ENCODE assay signal across 11 cellular contexts in the genomic region with DNA sequence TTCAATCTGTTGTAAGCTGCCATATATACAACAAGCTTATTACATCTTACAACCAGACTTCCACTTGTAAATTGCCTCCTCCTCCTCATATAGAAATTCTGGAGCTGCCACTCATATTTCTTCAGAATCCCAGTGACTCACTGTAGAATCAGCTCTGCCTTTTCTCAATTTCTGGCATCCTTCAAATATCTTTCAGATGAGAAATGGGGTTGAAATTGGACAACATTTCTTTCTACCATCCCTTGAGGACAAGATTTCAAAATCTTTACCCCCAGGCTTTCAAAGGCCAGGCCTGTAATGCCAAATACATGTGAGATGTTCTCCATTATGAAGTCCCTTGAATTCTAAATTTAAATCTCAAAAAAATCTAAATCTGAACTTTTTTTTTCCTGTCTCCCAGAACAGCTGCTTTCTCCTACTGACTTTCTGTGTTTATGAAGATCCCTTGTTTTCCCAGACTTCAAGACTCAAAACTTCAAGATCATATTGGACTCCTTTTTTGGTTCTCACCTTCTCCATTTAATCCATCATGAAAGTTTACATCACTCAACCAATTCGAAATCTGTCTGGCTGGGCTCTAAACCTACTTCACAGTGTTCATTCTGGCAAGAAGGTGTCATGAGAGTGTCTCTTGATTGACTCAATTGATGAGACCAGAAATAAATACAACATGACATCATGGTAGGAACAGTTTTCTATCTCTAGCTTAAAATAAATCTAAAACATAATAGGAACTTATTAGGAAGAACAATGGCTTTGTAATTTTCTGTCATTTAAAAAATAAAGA.
A peak's percentile ranks its signal among the peaks of the same experiment; 100 is the strongest.
DNase-seq lines count a peak whose midpoint lies in the region; ATAC-seq, FAIRE-seq and TF ChIP-seq lines count a peak whose summit lies in the region.
"Had no signal": no experiment of that assay in that cellular context is flagged by ENCODE, and none has a peak within 500 bp of the region (broad histone marks: within the 10 kb centered on the region; RNA-seq: fewer than 3 reads in every experiment).

No MANE protein-coding gene starts in this region.

- H3K4me3 ChIP-seq in ACC112 (ENCODE audit: low read depth, low read length) (peak overlapping the region; percentile 70), cardiac fibroblast (replicated peaks in 1 of 2; ENCODE audit: low read depth in 2 of 2, low read length in 2 of 2) (no peak overlapping the region)
- H3K4me3 ChIP-seq: BLaER1 treated with 17β-estradiol and CSF1 and Interleukin-3, amounts not matched to agents 10 nM and 100 nM had no signal

- no peaks in the 10 kb centered on the region for H3K36me3 ChIP-seq in ACC112 (ENCODE audit: insufficient read depth, low read length)
- H3K36me3 ChIP-seq: BLaER1 treated with 17β-estradiol and CSF1 and Interleukin-3, amounts not matched to agents 10 nM and 100 nM had no signal

- peak overlapping the region; percentile 100 for H3K27ac ChIP-seq in ACC112 (ENCODE audit: low read depth, low read length)
- H3K27ac ChIP-seq: BLaER1 treated with 17β-estradiol and CSF1 and Interleukin-3, amounts not matched to agents 10 nM and 100 nM had no signal

- no peak for ATAC-seq in HG02870 (IDR thresholded peaks at IDR 0.05; ENCODE audit: unreplicated experiment)
- ATAC-seq in HG03108 (IDR thresholded peaks at IDR 0.05; ENCODE audit: unreplicated experiment) = no peak
- ATAC-seq: left lobe of liver had no signal

- no peak overlapping the region for H2AFZ ChIP-seq in ACC112 (ENCODE audit: low read length, unreplicated experiment)

- H3K79me2 ChIP-seq in ACC112 (ENCODE audit: control insufficient read depth, insufficient read depth, low read length, unreplicated experiment) = no peaks in the 10 kb centered on the region

- no peaks in the 10 kb centered on the region for H3K27me3 ChIP-seq in ACC112 (ENCODE audit: insufficient read depth, low read length)
- H3K27me3 ChIP-seq: BLaER1 treated with 17β-estradiol and CSF1 and Interleukin-3, amounts not matched to agents 10 nM and 100 nM had no signal

- peak; percentile 67 for DNase-seq in HTR-8/SVneo (ENCODE audit: insufficient read length, low spot score)
- peak; percentile 92 to 98 for DNase-seq in cardiac fibroblast (ENCODE audit: low read depth in 2 of 2)
- DNase-seq in kidney glomerular epithelial cell (lab: John Stamatoyannopoulos, UW) = peak; percentile 78
- DNase-seq in NCI-H2227 treated with DMSO at 0.1 percent for 48 hours (lab: John Stamatoyannopoulos, UW) = no peak
- no peak for DNase-seq in NCI-H510A treated with DMSO at 0.1 percent for 48 hours (lab: John Stamatoyannopoulos, UW)
- DNase-seq: NCI-H69 had no signal

- FAIRE-seq in HTR-8/SVneo (lab: Jason Lieb, UNC) = no peak

- peaks cover 52% of the 10 kb centered on the region for H3K4me1 ChIP-seq in ACC112 (ENCODE audit: control insufficient read depth, insufficient read depth, low read length, unreplicated experiment)
- H3K4me1 ChIP-seq: BLaER1 treated with 17β-estradiol and CSF1 and Interleukin-3, amounts not matched to agents 10 nM and 100 nM had no signal

- no peak for TF ChIP-seq CTCF in cardiac fibroblast (IDR thresholded peaks at IDR 0.05; ENCODE audit: low read depth, low read length)

Comparison
In these comparisons a context has a peak if more than half of its experiments do, and no peak if none do; other contexts are left out.
1. DNase-seq: peak in HTR-8/SVneo (single experiment), cardiac fibroblast (2 of 2) and kidney glomerular epithelial cell (single experiment); none in NCI-H2227 treated with DMSO at 0.1 percent for 48 hours (single experiment) and NCI-H510A treated with DMSO at 0.1 percent for 48 hours (single experiment).